Comparison of ENCODE assay signal across 11 cellular contexts in the genomic region with DNA sequence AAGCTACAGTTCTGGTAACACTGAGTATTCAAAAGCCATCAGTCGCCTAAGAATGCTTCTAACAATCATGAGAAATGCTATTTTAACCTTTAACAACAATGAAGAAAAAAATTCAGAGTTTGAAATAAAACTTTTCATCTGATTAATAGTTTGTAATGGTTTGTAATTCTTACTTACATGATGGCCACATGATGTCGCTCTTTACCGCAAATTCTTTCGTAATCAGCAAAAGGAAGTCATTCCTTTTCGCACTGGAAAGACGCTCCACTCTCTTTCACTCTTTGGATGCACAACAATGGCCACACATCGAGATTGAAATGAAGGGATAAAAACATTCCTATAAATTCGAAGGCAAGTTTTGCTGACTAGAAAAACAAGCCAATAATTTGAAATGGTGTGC. TPM values are rescaled to one million over a fixed set of nuclear protein-coding genes. Genes with fewer than 3 reads are reported as not detected.
DNase-seq lines count a peak whose midpoint lies in the region; ATAC-seq, FAIRE-seq and TF ChIP-seq lines count a peak whose summit lies in the region.
"Had no signal": no experiment of that assay in that cellular context is flagged by ENCODE, and none has a peak within 500 bp of the region (broad histone marks: within the 10 kb centered on the region; RNA-seq: fewer than 3 reads in every experiment).

Gene PCDHA7 (plus strand): TSS at position 277 of the 400 bp plus-strand sequence. CDS start 115 bp downstream, at position 392.

- no peaks in the 10 kb centered on the region for H3K4me1 ChIP-seq in mucosa of descending colon (ENCODE audit: low read depth)

- no peak within 1 kb of the TSS for H3K27ac ChIP-seq in VCaP

- POLR2A ChIA-PET in activated CD4-positive, alpha-beta T cell treated with anti-CD3 and anti-CD28 coated beads for 36 hours (lab: Charles Lee): no interaction called here

- H3K27ac Mint-ChIP-seq in activated CD4-positive, alpha-beta T cell treated with anti-CD3 and anti-CD28 coated beads, Interleukin-2, amount 10 ng/mL, durations not matched to agents 24 days and 14 days: peak within 1 kb of the TSS; percentile 41
- H3K27ac Mint-ChIP-seq in activated CD4-positive, alpha-beta T cell treated with anti-CD3 and anti-CD28 coated beads for 36 hours: no peak within 1 kb of the TSS
- peak within 1 kb of the TSS; percentile 54 for H3K27ac Mint-ChIP-seq in type B pancreatic cell
- H3K27ac Mint-ChIP-seq: activated CD8-positive, alpha-beta T cell treated with anti-CD3 and anti-CD28 coated beads, Interleukin-2, amount 10 ng/mL, durations not matched to agents 7 days and 5 days had no signal

- peaks cover 12% of the 10 kb centered on the region for H3K9me3 Mint-ChIP-seq in activated CD4-positive, alpha-beta T cell treated with anti-CD3 and anti-CD28 coated beads, Interleukin-2, amount 10 ng/mL, durations not matched to agents 24 days and 14 days
- peaks cover 7% of the 10 kb centered on the region for H3K9me3 Mint-ChIP-seq in activated CD4-positive, alpha-beta T cell treated with anti-CD3 and anti-CD28 coated beads for 36 hours (ENCODE audit: low read depth)
- H3K9me3 Mint-ChIP-seq in type B pancreatic cell: peaks cover 9% of the 10 kb centered on the region

- H3K4me3 Mint-ChIP-seq in activated CD4-positive, alpha-beta T cell treated with anti-CD3 and anti-CD28 coated beads, Interleukin-2, amount 10 ng/mL, durations not matched to agents 24 days and 14 days: no peak within 1 kb of the TSS
- no peak within 1 kb of the TSS for H3K4me3 Mint-ChIP-seq in activated CD4-positive, alpha-beta T cell treated with anti-CD3 and anti-CD28 coated beads for 36 hours
- peak within 1 kb of the TSS; percentile 86 for H3K4me3 Mint-ChIP-seq in type B pancreatic cell
- H3K4me3 Mint-ChIP-seq: activated CD8-positive, alpha-beta T cell treated with anti-CD3 and anti-CD28 coated beads, Interleukin-2, amount 10 ng/mL, durations not matched to agents 7 days and 5 days had no signal

- H3K9me3 ChIP-seq in mucosa of descending colon: peaks cover 42% of the 10 kb centered on the region

- no peaks in the 10 kb centered on the region for H3K36me3 ChIP-seq in mucosa of descending colon (ENCODE audit: low read depth)

- no peaks in the 10 kb centered on the region for H3K27me3 Mint-ChIP-seq in activated CD4-positive, alpha-beta T cell treated with anti-CD3 and anti-CD28 coated beads, Interleukin-2, amount 10 ng/mL, durations not matched to agents 24 days and 14 days
- peaks cover 27% of the 10 kb centered on the region for H3K27me3 Mint-ChIP-seq in activated CD4-positive, alpha-beta T cell treated with anti-CD3 and anti-CD28 coated beads for 36 hours
- H3K27me3 Mint-ChIP-seq in type B pancreatic cell: no peaks in the 10 kb centered on the region

- no peak for DNase-seq in activated CD4-positive, alpha-beta T cell treated with anti-CD3 and anti-CD28 coated beads, Interleukin-2, amount 10 ng/mL, durations not matched to agents 24 days and 14 days
- DNase-seq in activated CD4-positive, alpha-beta T cell treated with anti-CD3 and anti-CD28 coated beads for 36 hours: no peak
- DNase-seq in frontal cortex (ENCODE audit: low spot score in 2 of 2) (peak in 1 of 2 donors; percentile 48), type B pancreatic cell (ENCODE audit: extremely low spot score, unreplicated experiment) (no peak), mucosa of descending colon (no peak), GDM1 (lab: John Stamatoyannopoulos, UW) (no peak)
- DNase-seq: activated CD8-positive, alpha-beta T cell treated with anti-CD3 and anti-CD28 coated beads, Interleukin-2, amount 10 ng/mL, durations not matched to agents 7 days and 5 days; NCI-H226 had no signal

- H3K4me1 Mint-ChIP-seq in activated CD4-positive, alpha-beta T cell treated with anti-CD3 and anti-CD28 coated beads, Interleukin-2, amount 10 ng/mL, durations not matched to agents 24 days and 14 days: no peaks in the 10 kb centered on the region
- H3K4me1 Mint-ChIP-seq in activated CD4-positive, alpha-beta T cell treated with anti-CD3 and anti-CD28 coated beads for 36 hours: no peaks in the 10 kb centered on the region
- H3K4me1 Mint-ChIP-seq in type B pancreatic cell (ENCODE audit: unreplicated experiment): no peaks in the 10 kb centered on the region
- H3K4me1 Mint-ChIP-seq: IgD-negative memory B cell had no signal

- intact Hi-C loops in activated CD4-positive, alpha-beta T cell treated with anti-CD3 and anti-CD28 coated beads, Interleukin-2, amount 10 ng/mL, durations not matched to agents 24 days and 14 days (cut with micrococcal nuclease): no loop called here
- intact Hi-C loops in activated CD4-positive, alpha-beta T cell treated with anti-CD3 and anti-CD28 coated beads for 36 hours (cut with DNase I, micrococcal nuclease): loop anchor here (5.0 to 10.0 kb wide), 5 partner anchors 38 to 401 kb away; partner anchors contain the start of genes PCDHA1 (in 1 of the 2), PCDHA13 (in 1 of the 2) and PCDHA2 (in 1 of the 2)
- intact Hi-C loops in mucosa of descending colon (cut with DNase I, micrococcal nuclease): no loop called here

- TF ChIP-seq CTCF in VCaP (conservative IDR thresholded peaks at IDR 0.05): 0 out of 2 replicates have a peak, but pooled peaks have one; percentile 24
- no peak for TF ChIP-seq CTCF in type B pancreatic cell (conservative IDR thresholded peaks at IDR 0.05)
- no peak for TF ChIP-seq CTCF in mucosa of descending colon (IDR thresholded peaks at IDR 0.05)

- FAIRE-seq in frontal cortex (lab: Jason Lieb, UNC): no peak

- no peaks in the 10 kb centered on the region for H3K36me3 Mint-ChIP-seq in activated CD4-positive, alpha-beta T cell treated with anti-CD3 and anti-CD28 coated beads, Interleukin-2, amount 10 ng/mL, durations not matched to agents 24 days and 14 days (ENCODE audit: low read depth)
- H3K36me3 Mint-ChIP-seq in activated CD4-positive, alpha-beta T cell treated with anti-CD3 and anti-CD28 coated beads for 36 hours (ENCODE audit: low read depth): peaks cover 14% of the 10 kb centered on the region
- peaks cover 33% of the 10 kb centered on the region for H3K36me3 Mint-ChIP-seq in type B pancreatic cell
- H3K36me3 Mint-ChIP-seq: IgD-negative memory B cell had no signal

- ATAC-seq in activated CD4-positive, alpha-beta T cell treated with anti-CD3 and anti-CD28 coated beads for 36 hours: no peak
- ATAC-seq in mucosa of descending colon: no peak
- ATAC-seq in GM18867 (IDR thresholded peaks at IDR 0.05; ENCODE audit: unreplicated experiment): no peak
- ATAC-seq: activated CD8-positive, alpha-beta T cell treated with anti-CD3 and anti-CD28 coated beads, Interleukin-2, amount 10 ng/mL, durations not matched to agents 7 days and 5 days had no signal

- CTCF ChIA-PET in activated CD4-positive, alpha-beta T cell treated with anti-CD3 and anti-CD28 coated beads for 36 hours (lab: Charles Lee): interaction anchor here (0.8 kb wide), 1 partner anchor 91 kb away, joined by 5 read pairs; no protein-coding TSS in a partner anchor

- no peak within 1 kb of the TSS for H3K4me3 ChIP-seq in mucosa of descending colon

RNA-seq across cellular contexts. Expression of gene PCDHA7, which starts in this region (rescaled TPM):
- total RNA-seq in activated CD4-positive, alpha-beta T cell treated with anti-CD3 and anti-CD28 coated beads, Interleukin-2, amount 10 ng/mL, durations not matched to agents 24 days and 14 days: not detected in 2 replicates
- not detected for total RNA-seq in activated CD4-positive, alpha-beta T cell treated with anti-CD3 and anti-CD28 coated beads for 36 hours
- total RNA-seq in frontal cortex: 15.5 TPM
- 2.5 and 6.9 TPM in 2 replicates for total RNA-seq in type B pancreatic cell (ENCODE audit: low replicate concordance)
- under 1 TPM in 2 of 3 donors, not detected in 1; 0.35 to 0.41 TPM for total RNA-seq in mucosa of descending colon
- total RNA-seq: activated CD8-positive, alpha-beta T cell treated with anti-CD3 and anti-CD28 coated beads, Interleukin-2, amount 10 ng/mL, durations not matched to agents 7 days and 5 days had no signal

Comparison
In these comparisons a context has a peak if more than half of its experiments do, and no peak if none do; other contexts are left out.
1. intact Hi-C loops: an anchor here in activated CD4-positive, alpha-beta T cell treated with anti-CD3 and anti-CD28 coated beads for 36 hours (5.0 to 10.0 kb wide); none called in activated CD4-positive, alpha-beta T cell treated with anti-CD3 and anti-CD28 coated beads, Interleukin-2, amount 10 ng/mL, durations not matched to agents 24 days and 14 days and mucosa of descending colon.